11 cellular contexts compared by ENCODE assay signal in genomic region chr1:164644774-164645634, GRCh38.
DNase-seq lines count a peak whose midpoint lies in the region; ATAC-seq, FAIRE-seq and TF ChIP-seq lines count a peak whose summit lies in the region.
"Had no signal": no experiment of that assay in that cellular context is flagged by ENCODE, and none has a peak within 500 bp of the region (broad histone marks: within the 10 kb centered on the region; RNA-seq: fewer than 3 reads in every experiment).

No MANE protein-coding gene starts in this region.

- no peak overlapping the region for H2AK5ac ChIP-seq in IMR-90 (ENCODE audit: low read depth, low read length)

- no TSS peak for BruUV-seq in IMR-90 (replicated peaks; lab: Mats Ljungman, UMichigan)

- H3K27ac Mint-ChIP-seq in stimulated activated naive B cell treated with anti-CD40 and anti-IgM and Interleukin-4, amounts not matched to agents 10 μg/mL and 1 μg/mL and 100 μg/mL, for 72 hours = no peak overlapping the region
- H3K27ac Mint-ChIP-seq: B cell had no signal

- H4K20me1 ChIP-seq in IMR-90 (ENCODE audit: insufficient read depth, low read length) = no peaks in the 10 kb centered on the region

- no peak overlapping the region; the same call in 1 of the 2 replicates for H4K91ac ChIP-seq in IMR-90 (ENCODE audit: insufficient read depth, low read depth, low read length)

- no peak for TF ChIP-seq CTCF in A549 (IDR thresholded peaks at IDR 0.05)
- no peak for TF ChIP-seq CTCF in IMR-90 (conservative IDR thresholded peaks at IDR 0.05; ENCODE audit: low read depth, low read length)

- no peaks in the 10 kb centered on the region for H3K36me3 Mint-ChIP-seq in stimulated activated naive B cell treated with anti-CD40 and anti-IgM and Interleukin-4, amounts not matched to agents 10 μg/mL and 1 μg/mL and 100 μg/mL, for 72 hours

- H2BK15ac ChIP-seq in IMR-90 (ENCODE audit: low read depth, low read length) = no peak overlapping the region

- peak overlapping the region; percentile 70 for H3K4me2 ChIP-seq in A549
- peak overlapping the region; percentile 41 for H3K4me2 ChIP-seq in IMR-90 (ENCODE audit: low read depth, low read length)

- TF ChIP-seq EP300 in A549 (IDR thresholded peaks at IDR 0.05) = no peak

- CTCF ChIA-PET in A549 (lab: Yijun Ruan, JAX) = interaction anchor here (1.0 kb wide), 1 partner anchor 18 kb away, joined by 3 read pairs; no protein-coding TSS in a partner anchor
- CTCF ChIA-PET in IMR-90 (lab: Yijun Ruan, JAX) = no interaction called here

- no peaks in the 10 kb centered on the region for H3K27me3 ChIP-seq in IMR-90 (ENCODE audit: control insufficient read depth, insufficient read depth, low read length)

- H3K27ac ChIP-seq in A549 (peak overlapping the region; percentile 68 to 85), IMR-90 (ENCODE audit: insufficient read depth, low read length) (no peak overlapping the region; the same call in 1 of the 2 replicates)
- H3K27ac ChIP-seq: parathyroid adenoma had no signal

- H3K14ac ChIP-seq in IMR-90 (replicated peaks; ENCODE audit: low read depth, low read length) = no peak overlapping the region

- TF ChIP-seq RAD21 in A549 (conservative IDR thresholded peaks at IDR 0.05 in 1 of 2, IDR thresholded peaks at IDR 0.05 in 1 of 2) (no peak), IMR-90 (IDR thresholded peaks at IDR 0.05; ENCODE audit: low read length) (no peak)

- no peak overlapping the region for H3K4me3 Mint-ChIP-seq in stimulated activated naive B cell treated with anti-CD40 and anti-IgM and Interleukin-4, amounts not matched to agents 10 μg/mL and 1 μg/mL and 100 μg/mL, for 72 hours
- H3K4me3 Mint-ChIP-seq: B cell had no signal

- peaks cover 9% of the 10 kb centered on the region for H3K36me3 ChIP-seq in IMR-90 (ENCODE audit: control insufficient read depth, insufficient read depth, low read length)

- no peak for FAIRE-seq in A549 (lab: Jason Lieb, UNC)

- peaks cover 0 to 9% of the 10 kb centered on the region in 2 experiments; a peak in 3 of 4 replicates for H3K79me1 ChIP-seq in IMR-90 (ENCODE audit: low read depth in 1 of 2, low read length in 2 of 2)

- no peak overlapping the region; the same call in 1 of the 2 replicates for H3K18ac ChIP-seq in IMR-90 (ENCODE audit: low read depth, low read length)

- H3K4me1 ChIP-seq in A549 (peaks cover 86% of the 10 kb centered on the region), IMR-90 (ENCODE audit: control insufficient read depth, insufficient read depth, low read length) (peaks cover 15% of the 10 kb centered on the region)

- intact Hi-C loops in IMR-90 (cut with micrococcal nuclease) = loop anchor here (5.0 kb wide), 1 partner anchor 127 kb away; no protein-coding TSS in a partner anchor

- TF ChIP-seq POLR2A in A549 (IDR thresholded peaks at IDR 0.05; ENCODE audit: low read length) (no peak), IMR-90 (IDR thresholded peaks at IDR 0.05; ENCODE audit: low read depth, low read length) (no peak)

- no peaks in the 10 kb centered on the region for H3K9me3 Mint-ChIP-seq in stimulated activated naive B cell treated with anti-CD40 and anti-IgM and Interleukin-4, amounts not matched to agents 10 μg/mL and 1 μg/mL and 100 μg/mL, for 72 hours

- no peak overlapping the region for H2BK20ac ChIP-seq in IMR-90 (ENCODE audit: low read depth, low read length)

- H2AK9ac ChIP-seq in IMR-90 (replicated peaks; ENCODE audit: low read depth, low read length, poor library complexity) = no peak overlapping the region

- peaks cover 3% of the 10 kb centered on the region; the same call in 1 of the 2 replicates for H3K9me1 ChIP-seq in IMR-90 (ENCODE audit: insufficient read depth, low read length)

- no peak overlapping the region for H3K9ac ChIP-seq in IMR-90 (ENCODE audit: low read depth, low read length)
- H3K9ac ChIP-seq: parathyroid adenoma had no signal

- H3K23ac ChIP-seq in IMR-90 (ENCODE audit: low read depth, low read length) = no peak overlapping the region

- peak in 1 of 2 experiments; percentile 24 for DNase-seq in A549 (ENCODE audit: low read depth in 1 of 2, low spot score in 1 of 2)
- peak; percentile 70 for DNase-seq in IMR-90
- peak; percentile 39 for DNase-seq in astrocyte of the hippocampus (ENCODE audit: low read depth, low spot score)
- DNase-seq in left kidney (ENCODE audit: low read depth, low spot score) = peak; percentile 60
- DNase-seq in stimulated activated naive B cell treated with anti-CD40 and anti-IgM and Interleukin-4, amounts not matched to agents 10 μg/mL and 1 μg/mL and 100 μg/mL, for 72 hours = no peak
- DNase-seq in iPS-NIHi11 (ENCODE audit: low spot score) = no peak
- DNase-seq: amygdala had no signal

- H2AFZ ChIP-seq in IMR-90 (replicated peaks; ENCODE audit: low read length, poor library complexity) = no peak overlapping the region
- H2AFZ ChIP-seq: parathyroid adenoma had no signal

- H3K9me3 ChIP-seq in A549 (no peaks in the 10 kb centered on the region), IMR-90 (ENCODE audit: control insufficient read depth, insufficient read depth, low read length) (no peaks in the 10 kb centered on the region)

- no peak overlapping the region for H4K5ac ChIP-seq in IMR-90 (ENCODE audit: low read depth, low read length)

- ATAC-seq in A549 (peak; percentile 45 to 47; a peak in 4 of 6 replicates), IMR-90 (ENCODE audit: low read depth) (peak; percentile 78), HG03439 (IDR thresholded peaks at IDR 0.05; ENCODE audit: unreplicated experiment) (no peak), GM19467 (IDR thresholded peaks at IDR 0.05; ENCODE audit: unreplicated experiment) (no peak)
- no peak for ATAC-seq in stimulated activated naive B cell treated with anti-CD40 and anti-IgM and Interleukin-4, amounts not matched to agents 10 μg/mL and 1 μg/mL and 100 μg/mL, for 72 hours (replicated peaks)

- H3K56ac ChIP-seq in IMR-90 (ENCODE audit: extremely low read depth, insufficient read depth, low read length) = no peak overlapping the region

- dilution Hi-C loops in IMR-90 (cut with HindIII; ENCODE audit: low sequenced_read_pairs, unreplicated experiment) = no loop called here

- in situ Hi-C loops in IMR-90 (cut with MboI; ENCODE audit: low sequenced_read_pairs) = no loop called here

- no peak overlapping the region for H2BK120ac ChIP-seq in IMR-90 (ENCODE audit: low read depth, low read length)

- WGBS in A549 (ENCODE audit: missing lambda C conversion rate) = 25% methylated on average over 6 of the region's 6 CpGs
- no CpG with 5 or more reads among the region's 6 CpGs for WGBS in IMR-90 (ENCODE audit: extremely low coverage in 2 of 2, insufficient read length in 1 of 2), 2 experiments

- no peak overlapping the region for H3K4ac ChIP-seq in IMR-90 (ENCODE audit: low read depth, low read length)

- H3K27me3 Mint-ChIP-seq in stimulated activated naive B cell treated with anti-CD40 and anti-IgM and Interleukin-4, amounts not matched to agents 10 μg/mL and 1 μg/mL and 100 μg/mL, for 72 hours = no peaks in the 10 kb centered on the region

- H3K4me1 Mint-ChIP-seq in stimulated activated naive B cell treated with anti-CD40 and anti-IgM and Interleukin-4, amounts not matched to agents 10 μg/mL and 1 μg/mL and 100 μg/mL, for 72 hours = no peaks in the 10 kb centered on the region
- H3K4me1 Mint-ChIP-seq: B cell had no signal

- H2BK5ac ChIP-seq in IMR-90 (ENCODE audit: low read depth, low read length, poor library complexity, severe bottlenecking) = no peak overlapping the region

- no peak overlapping the region for H4K8ac ChIP-seq in IMR-90 (ENCODE audit: low read depth in 2 of 2, low read length in 2 of 2)

- POLR2A ChIA-PET in A549 (lab: Yijun Ruan, JAX) = no interaction called here
- POLR2A ChIA-PET in IMR-90 (lab: Charles Lee; ENCODE audit: unreplicated experiment) = no interaction called here

- no peak overlapping the region for H3K4me3 ChIP-seq in A549
- no peak overlapping the region for H3K4me3 ChIP-seq in IMR-90 (ENCODE audit: insufficient read depth, low read depth, low read length)

TF ChIP-seq in A549, 52 proteins besides CTCF, POLR2A, EP300 and RAD21:
- no peak for TF ChIP-seq TP53 (CRISPR knock-in tag; IDR thresholded peaks at IDR 0.05)
- TF ChIP-seq FOSL2 (IDR thresholded peaks at IDR 0.05) = 0 out of 2 replicates have a peak, but pooled peaks have one; percentile 31
- peak; percentile 66 for TF ChIP-seq FOSL2 (CRISPR knock-in tag; IDR thresholded peaks at IDR 0.05)

TF ChIP-seq in IMR-90, 13 proteins besides CTCF, POLR2A, EP300 and RAD21:
- TF ChIP-seq FOS (IDR thresholded peaks at IDR 0.05; ENCODE audit: low read depth, low read length) (peak; percentile 72; the same call in 1 of the 2 replicates), SMC3 (IDR thresholded peaks at IDR 0.05; ENCODE audit: low read depth, low read length) (no peak), CEBPB (IDR thresholded peaks at IDR 0.05; ENCODE audit: low read depth, low read length) (peak; percentile 46; the same call in 1 of the 2 replicates)

Comparison
In these comparisons a context has a peak if more than half of its experiments do, and no peak if none do; other contexts are left out.
1. ATAC-seq: peak in A549 (2 of 2) and IMR-90 (single experiment); none in stimulated activated naive B cell treated with anti-CD40 and anti-IgM and Interleukin-4, amounts not matched to agents 10 μg/mL and 1 μg/mL and 100 μg/mL, for 72 hours (0 of 2), HG03439 (single experiment) and GM19467 (single experiment).
2. DNase-seq: peak in IMR-90 (single experiment), astrocyte of the hippocampus (single experiment) and left kidney (single experiment); none in stimulated activated naive B cell treated with anti-CD40 and anti-IgM and Interleukin-4, amounts not matched to agents 10 μg/mL and 1 μg/mL and 100 μg/mL, for 72 hours (single experiment) and iPS-NIHi11 (single experiment).